Comparison of ENCODE assay signal across 8 cellular contexts in the genomic region with DNA sequence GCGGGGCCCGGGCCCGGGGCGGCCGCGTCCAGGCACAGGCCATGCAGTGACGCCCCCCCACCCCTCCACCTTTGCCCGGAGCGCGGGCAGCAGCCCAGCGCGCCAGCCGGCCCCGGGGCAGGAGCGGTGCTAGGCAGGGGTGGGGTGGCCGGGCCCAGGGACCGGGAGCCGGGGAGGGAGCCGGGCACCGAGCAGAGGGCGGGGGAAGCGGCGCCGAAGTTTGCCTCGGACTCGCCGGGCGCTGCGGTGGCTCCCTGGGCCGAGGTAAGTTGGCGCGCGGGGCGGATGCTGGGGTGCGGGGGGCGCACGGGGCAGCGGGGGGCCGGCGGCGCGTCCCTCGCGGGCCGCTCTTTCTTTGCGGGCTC. TPM values are rescaled to one million over a fixed set of nuclear protein-coding genes. Genes with fewer than 3 reads are reported as not detected.
DNase-seq lines count a peak whose midpoint lies in the region; ATAC-seq and TF ChIP-seq lines count a peak whose summit lies in the region.

No MANE protein-coding gene starts in this region.

- no peaks in the 10 kb centered on the region for H3K9me3 ChIP-seq in mucosa of rectum (ENCODE audit: control insufficient read depth in 2 of 2, low read length in 2 of 2)

- no peak for TF ChIP-seq CTCF in dorsolateral prefrontal cortex (IDR thresholded peaks at IDR 0.05 in 54 of 56, conservative IDR thresholded peaks at IDR 0.05 in 2 of 56; ENCODE audit: low read depth in 1 of 56, partially characterized antibody in 56 of 56)

- H3K4me3 ChIP-seq in dorsolateral prefrontal cortex = peak overlapping the region; percentile 15 to 92 (median 80)
- H3K4me3 ChIP-seq in mucosa of rectum (ENCODE audit: low read length in 2 of 2) = peak overlapping the region; percentile 59 to 69

- H3K4me1 ChIP-seq in mucosa of rectum (ENCODE audit: control insufficient read depth in 2 of 2, insufficient read depth in 2 of 2, low read length in 2 of 2) = peaks cover 15 to 32% of the 10 kb centered on the region in 2 donors

- intact Hi-C loops in dorsolateral prefrontal cortex (cut with DNase I) = loop anchor here (2.0 to 10.0 kb wide), 6 partner anchors 143 to 570 kb away; no protein-coding TSS in a partner anchor

- H3K27ac ChIP-seq in dorsolateral prefrontal cortex (peak overlapping the region in 52 of 59 donors; percentile 51 to 95 (median 86)), mucosa of rectum (ENCODE audit: low read depth in 2 of 2, low read length in 2 of 2) (peak overlapping the region; percentile 93 to 95)

- peak; percentile 20 for DNase-seq in activated gamma-delta T cell (lab: John Stamatoyannopoulos, UW)
- no peak for DNase-seq in activated gamma-delta T cell treated with Interleukin-2 at 50 U/mL for 16 hours
- peak in 1 of 10 donors; percentile 27 for DNase-seq in dorsolateral prefrontal cortex
- DNase-seq in RKO (ENCODE audit: low spot score) = no peak
- no peak for DNase-seq in OCI-M2 (lab: John Stamatoyannopoulos, UW; ENCODE audit: unreplicated experiment)
- no peak for DNase-seq in COLO829 (ENCODE audit: low spot score)

- no peaks in the 10 kb centered on the region for H3K36me3 ChIP-seq in mucosa of rectum (ENCODE audit: control insufficient read depth in 2 of 2, insufficient read depth in 2 of 2, low read length in 2 of 2)

- ATAC-seq in HG03342 (IDR thresholded peaks at IDR 0.05; ENCODE audit: unreplicated experiment) = peak; percentile 26

- peak overlapping the region; percentile 41 to 90 for H3K9ac ChIP-seq in mucosa of rectum (ENCODE audit: low read depth in 1 of 2, low read length in 2 of 2)

- H3K27me3 ChIP-seq in dorsolateral prefrontal cortex = no peaks in the 10 kb centered on the region
- no peaks in the 10 kb centered on the region for H3K27me3 ChIP-seq in mucosa of rectum (ENCODE audit: control insufficient read depth in 2 of 2, insufficient read depth in 2 of 2, low read length in 2 of 2)

RNA-seq across cellular contexts. Expression of gene TEAD1, which starts 0.3 kb away (rescaled TPM):
- total RNA-seq in dorsolateral prefrontal cortex = 100 to 1,000 TPM in 1 of 120 experiments, 10 to 100 TPM in 119; 22.9 to 101 (median 43.9) TPM
